8 cellular contexts compared by ENCODE assay signal in genomic region chr6:30719791-30720737, GRCh38. TPM values are rescaled to one million over a fixed set of nuclear protein-coding genes. Genes with fewer than 3 reads are reported as not detected.
DNase-seq lines count a peak whose midpoint lies in the region; ATAC-seq and TF ChIP-seq lines count a peak whose summit lies in the region.

TSS of gene TUBB (plus strand) at chr6:30720352. CDS start at chr6:30720507, 155 bp downstream.

- H3K27ac Mint-ChIP-seq in T-helper 2 cell treated with Interferon-gamma antibody and Interleukin-4, amounts not matched to agents 5 μg/mL and 100 μg/mL, for 36 hours: peak within 1 kb of the TSS; percentile 92

- peak; percentile 6 for TF ChIP-seq CTCF in GM12873 (IDR thresholded peaks at IDR 0.05; ENCODE audit: insufficient read depth, low read depth, low read length, missing control alignments)
- TF ChIP-seq CTCF in prostate gland (IDR thresholded peaks at IDR 0.05): peak in 2 of 4 experiments; percentile 30 to 37

- H3K9me3 ChIP-seq in prostate gland: no peaks in the 10 kb centered on the region

- peak; percentile 98 for DNase-seq in NCI-H2029 (lab: John Stamatoyannopoulos, UW)
- DNase-seq in T-helper 2 cell treated with Interferon-gamma antibody and Interleukin-4, amounts not matched to agents 5 μg/mL and 100 μg/mL, for 36 hours (ENCODE audit: low spot score): peak; percentile 96
- DNase-seq in anterior cingulate cortex (lab: John Stamatoyannopoulos, UW): peak; percentile 69 to 99 (median 97)
- peak; percentile 98 for DNase-seq in left ventricle myocardium superior
- DNase-seq in prostate gland (ENCODE audit: low spot score): peak; percentile 98
- DNase-seq in ureter (ENCODE audit: low spot score): peak; percentile 97

- H3K4me1 ChIP-seq in prostate gland (replicated peaks): peaks cover 9% of the 10 kb centered on the region

- H3K4me1 Mint-ChIP-seq in T-helper 2 cell treated with Interferon-gamma antibody and Interleukin-4, amounts not matched to agents 5 μg/mL and 100 μg/mL, for 36 hours (ENCODE audit: low read depth): peaks cover 49% of the 10 kb centered on the region

- H3K27ac ChIP-seq in prostate gland: peak within 1 kb of the TSS; percentile 88 to 96

- no peaks in the 10 kb centered on the region for H3K27me3 ChIP-seq in prostate gland (replicated peaks; ENCODE audit: insufficient read depth)

- peaks cover 67% of the 10 kb centered on the region for H3K36me3 Mint-ChIP-seq in T-helper 2 cell treated with Interferon-gamma antibody and Interleukin-4, amounts not matched to agents 5 μg/mL and 100 μg/mL, for 36 hours (ENCODE audit: low read depth)

- peak within 1 kb of the TSS; percentile 93 for H3K4me3 Mint-ChIP-seq in T-helper 2 cell treated with Interferon-gamma antibody and Interleukin-4, amounts not matched to agents 5 μg/mL and 100 μg/mL, for 36 hours

- H3K36me3 ChIP-seq in prostate gland: peaks cover 0 to 6% of the 10 kb centered on the region in 2 donors

- ATAC-seq in HG02870 (IDR thresholded peaks at IDR 0.05; ENCODE audit: unreplicated experiment) (peak; percentile 46), left ventricle myocardium superior (peak; percentile 77)

- H3K9me3 Mint-ChIP-seq in T-helper 2 cell treated with Interferon-gamma antibody and Interleukin-4, amounts not matched to agents 5 μg/mL and 100 μg/mL, for 36 hours: no peaks in the 10 kb centered on the region

- peaks cover 4% of the 10 kb centered on the region for H3K27me3 Mint-ChIP-seq in T-helper 2 cell treated with Interferon-gamma antibody and Interleukin-4, amounts not matched to agents 5 μg/mL and 100 μg/mL, for 36 hours (ENCODE audit: low read depth)

- peak; percentile 95 for TF ChIP-seq POLR2A in prostate gland (IDR thresholded peaks at IDR 0.05)

- H3K4me3 ChIP-seq in prostate gland: peak within 1 kb of the TSS; percentile 60 to 88

- WGBS in prostate gland: under 1% methylated on average over 37 of the region's 38 CpGs

- intact Hi-C loops in left ventricle myocardium superior (cut with micrococcal nuclease) (no loop called here), prostate gland (cut with DNase I) (loop anchor here (2.0 to 5.0 kb wide), 3 partner anchors 33 to 163 kb away; partner anchors contain the start of genes GNL1, MRPS18B, PPP1R10 and PPP1R18)

RNA-seq across cellular contexts. Expression of gene TUBB, which starts in this region (rescaled TPM):
- total RNA-seq in left ventricle myocardium superior (196 TPM), prostate gland (100 to 1,000 TPM; 196 to 270 TPM), ureter (357 TPM)

Comparison
In these comparisons a context has a peak if more than half of its experiments do, and no peak if none do; other contexts are left out.
1. Peak in every context shown above with its lines: DNase-seq, ATAC-seq, H3K4me3 ChIP-seq and H3K27ac ChIP-seq.